ENCODE assay signal across 19 cellular contexts in the genomic region with DNA sequence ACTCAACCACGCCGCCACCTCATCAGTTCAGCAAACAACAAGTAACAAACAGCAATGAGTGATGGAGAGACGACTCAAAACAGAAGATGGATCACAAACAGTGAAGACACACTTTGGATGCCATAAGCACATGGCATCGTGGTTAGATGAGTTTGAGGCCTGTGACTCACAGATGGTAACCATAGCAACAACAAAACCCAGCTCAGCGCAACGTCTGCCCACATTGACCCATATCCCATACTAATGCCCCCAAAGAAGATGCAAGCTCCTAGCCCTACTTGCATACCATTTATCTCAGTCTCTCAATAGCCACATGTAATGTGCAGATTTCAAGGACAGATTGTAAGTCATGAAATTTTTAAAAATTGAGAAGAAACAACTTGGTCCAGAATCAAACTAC.
DNase-seq lines count a peak whose midpoint lies in the region; ATAC-seq and TF ChIP-seq lines count a peak whose summit lies in the region.
"Had no signal": no experiment of that assay in that cellular context is flagged by ENCODE, and none has a peak within 500 bp of the region (broad histone marks: within the 10 kb centered on the region; RNA-seq: fewer than 3 reads in every experiment).

No MANE protein-coding gene starts in this region.

- no peaks in the 10 kb centered on the region for H3K4me1 Mint-ChIP-seq in activated CD8-positive, alpha-beta T cell treated with anti-CD3 and anti-CD28 coated beads for 36 hours (ENCODE audit: low read depth)
- no peaks in the 10 kb centered on the region for H3K4me1 Mint-ChIP-seq in activated CD8-positive, alpha-beta T cell treated with anti-CD3 and anti-CD28 coated beads, Interleukin-2, amount 10 ng/mL, durations not matched to agents 7 days and 5 days (ENCODE audit: low read depth)
- H3K4me1 Mint-ChIP-seq in activated T-helper 17 cell treated with anti-CD3 and anti-CD28 coated beads, Interleukin-2, amount 50 U/mL, for 72 hours = no peaks in the 10 kb centered on the region
- no peaks in the 10 kb centered on the region for H3K4me1 Mint-ChIP-seq in stimulated activated effector memory CD8-positive, alpha-beta T cell treated with anti-CD3 and anti-CD28 coated beads, Interleukin-12 subunit alpha, Interleukin-12 subunit beta, amount 100 ng/mL, for 72 hours

- H3K27ac Mint-ChIP-seq in activated CD8-positive, alpha-beta T cell treated with anti-CD3 and anti-CD28 coated beads for 36 hours = no peak overlapping the region
- no peak overlapping the region for H3K27ac Mint-ChIP-seq in activated CD8-positive, alpha-beta T cell treated with anti-CD3 and anti-CD28 coated beads, Interleukin-2, amount 10 ng/mL, durations not matched to agents 7 days and 5 days
- H3K27ac Mint-ChIP-seq in activated T-helper 17 cell treated with anti-CD3 and anti-CD28 coated beads, Interleukin-2, amount 50 U/mL, for 72 hours = no peak overlapping the region
- H3K27ac Mint-ChIP-seq in stimulated activated effector memory CD8-positive, alpha-beta T cell treated with anti-CD3 and anti-CD28 coated beads, Interleukin-12 subunit alpha, Interleukin-12 subunit beta, amount 100 ng/mL, for 72 hours = no peak overlapping the region
- H3K27ac Mint-ChIP-seq: CD4-positive, alpha-beta T cell had no signal

- no peak overlapping the region for H3K4me3 Mint-ChIP-seq in activated CD8-positive, alpha-beta T cell treated with anti-CD3 and anti-CD28 coated beads for 36 hours
- no peak overlapping the region for H3K4me3 Mint-ChIP-seq in activated CD8-positive, alpha-beta T cell treated with anti-CD3 and anti-CD28 coated beads, Interleukin-2, amount 10 ng/mL, durations not matched to agents 7 days and 5 days
- no peak overlapping the region for H3K4me3 Mint-ChIP-seq in activated T-helper 17 cell treated with anti-CD3 and anti-CD28 coated beads, Interleukin-2, amount 50 U/mL, for 72 hours
- no peak overlapping the region for H3K4me3 Mint-ChIP-seq in stimulated activated effector memory CD8-positive, alpha-beta T cell treated with anti-CD3 and anti-CD28 coated beads, Interleukin-12 subunit alpha, Interleukin-12 subunit beta, amount 100 ng/mL, for 72 hours
- H3K4me3 Mint-ChIP-seq: CD4-positive, alpha-beta T cell had no signal

- H3K27me3 Mint-ChIP-seq in activated CD8-positive, alpha-beta T cell treated with anti-CD3 and anti-CD28 coated beads for 36 hours = no peaks in the 10 kb centered on the region
- no peaks in the 10 kb centered on the region for H3K27me3 Mint-ChIP-seq in activated CD8-positive, alpha-beta T cell treated with anti-CD3 and anti-CD28 coated beads, Interleukin-2, amount 10 ng/mL, durations not matched to agents 7 days and 5 days (ENCODE audit: low read depth)
- H3K27me3 Mint-ChIP-seq in activated T-helper 17 cell treated with anti-CD3 and anti-CD28 coated beads, Interleukin-2, amount 50 U/mL, for 72 hours = peaks cover 3% of the 10 kb centered on the region
- H3K27me3 Mint-ChIP-seq: CD4-positive, alpha-beta T cell had no signal

- peaks cover 3% of the 10 kb centered on the region for H3K9me3 Mint-ChIP-seq in activated CD8-positive, alpha-beta T cell treated with anti-CD3 and anti-CD28 coated beads for 36 hours
- H3K9me3 Mint-ChIP-seq in activated CD8-positive, alpha-beta T cell treated with anti-CD3 and anti-CD28 coated beads, Interleukin-2, amount 10 ng/mL, durations not matched to agents 7 days and 5 days (ENCODE audit: insufficient read depth) = peaks cover 8% of the 10 kb centered on the region
- peaks cover 3% of the 10 kb centered on the region for H3K9me3 Mint-ChIP-seq in activated T-helper 17 cell treated with anti-CD3 and anti-CD28 coated beads, Interleukin-2, amount 50 U/mL, for 72 hours
- H3K9me3 Mint-ChIP-seq in stimulated activated effector memory CD8-positive, alpha-beta T cell treated with anti-CD3 and anti-CD28 coated beads, Interleukin-12 subunit alpha, Interleukin-12 subunit beta, amount 100 ng/mL, for 72 hours = peaks cover 3% of the 10 kb centered on the region

- no peak for TF ChIP-seq CTCF in activated CD8-positive, alpha-beta T cell treated with anti-CD3 and anti-CD28 coated beads for 36 hours (IDR thresholded peaks at IDR 0.05)

- H3K36me3 Mint-ChIP-seq in activated CD8-positive, alpha-beta T cell treated with anti-CD3 and anti-CD28 coated beads for 36 hours (ENCODE audit: low read depth) = no peaks in the 10 kb centered on the region
- no peaks in the 10 kb centered on the region for H3K36me3 Mint-ChIP-seq in activated CD8-positive, alpha-beta T cell treated with anti-CD3 and anti-CD28 coated beads, Interleukin-2, amount 10 ng/mL, durations not matched to agents 7 days and 5 days (ENCODE audit: low read depth)
- no peaks in the 10 kb centered on the region for H3K36me3 Mint-ChIP-seq in activated T-helper 17 cell treated with anti-CD3 and anti-CD28 coated beads, Interleukin-2, amount 50 U/mL, for 72 hours (ENCODE audit: low read depth)
- no peaks in the 10 kb centered on the region for H3K36me3 Mint-ChIP-seq in stimulated activated effector memory CD8-positive, alpha-beta T cell treated with anti-CD3 and anti-CD28 coated beads, Interleukin-12 subunit alpha, Interleukin-12 subunit beta, amount 100 ng/mL, for 72 hours

- POLR2A ChIA-PET in activated CD8-positive, alpha-beta T cell treated with anti-CD3 and anti-CD28 coated beads for 36 hours (lab: Charles Lee) = no interaction called here
- POLR2A ChIA-PET in activated CD8-positive, alpha-beta T cell treated with anti-CD3 and anti-CD28 coated beads, Interleukin-2, amount 10 ng/mL, durations not matched to agents 7 days and 5 days (lab: Charles Lee) = no interaction called here

- CTCF ChIA-PET in activated CD8-positive, alpha-beta T cell treated with anti-CD3 and anti-CD28 coated beads for 36 hours (lab: Charles Lee) = no interaction called here
- CTCF ChIA-PET in activated CD8-positive, alpha-beta T cell treated with anti-CD3 and anti-CD28 coated beads, Interleukin-2, amount 10 ng/mL, durations not matched to agents 7 days and 5 days (lab: Charles Lee) = no interaction called here

- H3K4me3 ChIP-seq in Jurkat, Clone E6-1 (ENCODE audit: low read length) = no peak overlapping the region
- H3K4me3 ChIP-seq: A549, MG63, SJCRH30 had no signal

- ATAC-seq in activated CD8-positive, alpha-beta T cell treated with anti-CD3 and anti-CD28 coated beads for 36 hours = no peak
- no peak for ATAC-seq in activated CD8-positive, alpha-beta T cell treated with anti-CD3 and anti-CD28 coated beads, Interleukin-2, amount 10 ng/mL, durations not matched to agents 7 days and 5 days
- peak; percentile 56 for ATAC-seq in activated T-helper 17 cell treated with anti-CD3 and anti-CD28 coated beads, Interleukin-2, amount 50 U/mL, for 72 hours (replicated peaks)
- peak; percentile 26 for ATAC-seq in stimulated activated effector memory CD8-positive, alpha-beta T cell treated with anti-CD3 and anti-CD28 coated beads, Interleukin-12 subunit alpha, Interleukin-12 subunit beta, amount 100 ng/mL, for 72 hours
- ATAC-seq: A549 had no signal

- peak; percentile 1 for DNase-seq in activated CD8-positive, alpha-beta T cell treated with anti-CD3 and anti-CD28 coated beads for 36 hours
- DNase-seq in activated CD8-positive, alpha-beta T cell treated with anti-CD3 and anti-CD28 coated beads, Interleukin-2, amount 10 ng/mL, durations not matched to agents 7 days and 5 days = no peak
- DNase-seq in Jurkat, Clone E6-1 (ENCODE audit: low read depth, low spot score) = peak; percentile 56
- no peak for DNase-seq in stimulated activated effector memory CD8-positive, alpha-beta T cell treated with anti-CD3 and anti-CD28 coated beads, Interleukin-12 subunit alpha, Interleukin-12 subunit beta, amount 100 ng/mL, for 72 hours (ENCODE audit: low spot score in 2 of 2)
- DNase-seq in activated CD8-positive, alpha-beta memory T cell treated with anti-CD3 and anti-CD28 coated beads for 24 hours = no peak
- DNase-seq in SHP77 treated with DMSO at 0.1 percent for 48 hours (lab: John Stamatoyannopoulos, UW) (no peak), cerebellar cortex (ENCODE audit: low spot score) (no peak)
- DNase-seq: CD4-positive, alpha-beta T cell; EL; H7; IMR-90; MG63; NCI-H1417 treated with DMSO at 0.1 percent for 48 hours; NCI-H2029; NCI-H510A treated with DMSO at 0.1 percent for 48 hours; RPMI8226; SJCRH30 had no signal

- intact Hi-C loops in activated CD8-positive, alpha-beta T cell treated with anti-CD3 and anti-CD28 coated beads for 36 hours (cut with micrococcal nuclease) = no loop called here

Comparison
In these comparisons a context has a peak if more than half of its experiments do, and no peak if none do; other contexts are left out.
1. DNase-seq: peak in activated CD8-positive, alpha-beta T cell treated with anti-CD3 and anti-CD28 coated beads for 36 hours (single experiment) and Jurkat, Clone E6-1 (single experiment); none in activated CD8-positive, alpha-beta T cell treated with anti-CD3 and anti-CD28 coated beads, Interleukin-2, amount 10 ng/mL, durations not matched to agents 7 days and 5 days (single experiment), stimulated activated effector memory CD8-positive, alpha-beta T cell treated with anti-CD3 and anti-CD28 coated beads, Interleukin-12 subunit alpha, Interleukin-12 subunit beta, amount 100 ng/mL, for 72 hours (0 of 2), activated CD8-positive, alpha-beta memory T cell treated with anti-CD3 and anti-CD28 coated beads for 24 hours (single experiment), SHP77 treated with DMSO at 0.1 percent for 48 hours (single experiment) and cerebellar cortex (single experiment).
2. ATAC-seq: peak in activated T-helper 17 cell treated with anti-CD3 and anti-CD28 coated beads, Interleukin-2, amount 50 U/mL, for 72 hours (single experiment) and stimulated activated effector memory CD8-positive, alpha-beta T cell treated with anti-CD3 and anti-CD28 coated beads, Interleukin-12 subunit alpha, Interleukin-12 subunit beta, amount 100 ng/mL, for 72 hours (single experiment); none in activated CD8-positive, alpha-beta T cell treated with anti-CD3 and anti-CD28 coated beads for 36 hours (single experiment) and activated CD8-positive, alpha-beta T cell treated with anti-CD3 and anti-CD28 coated beads, Interleukin-2, amount 10 ng/mL, durations not matched to agents 7 days and 5 days (single experiment).